ENCODE assay signal across 21 cellular contexts in genomic region chr2:220134756-220135534, GRCh38.
DNase-seq lines count a peak whose midpoint lies in the region; FAIRE-seq and TF ChIP-seq lines count a peak whose summit lies in the region.
"Had no signal": no experiment of that assay in that cellular context is flagged by ENCODE, and none has a peak within 500 bp of the region (broad histone marks: within the 10 kb centered on the region; RNA-seq: fewer than 3 reads in every experiment).

No MANE protein-coding gene starts in this region.

- H3K27ac ChIP-seq in breast epithelium (no peak overlapping the region), astrocyte (ENCODE audit: low read depth, low read length) (no peak overlapping the region), WERI-Rb-1 (no peak overlapping the region), vagina (no peak overlapping the region)
- H3K27ac ChIP-seq: SK-N-MC had no signal

- H3K4me1 Mint-ChIP-seq in MCF 10A (ENCODE audit: insufficient read depth, unreplicated experiment) (no peaks in the 10 kb centered on the region), astrocyte (ENCODE audit: low read depth, unreplicated experiment) (no peaks in the 10 kb centered on the region)
- H3K4me1 Mint-ChIP-seq: B cell; CD4-positive, CD25-positive, alpha-beta regulatory T cell had no signal

- DNase-seq in MCF 10A (ENCODE audit: unreplicated experiment) (peak; percentile 55), breast epithelium (ENCODE audit: low spot score in 2 of 2) (no peak), astrocyte (ENCODE audit: low read depth) (peak; percentile 37), fibroblast of mammary gland (ENCODE audit: low read depth) (peak; percentile 11), urothelium cell line (ENCODE audit: low spot score) (peak; percentile 34), WERI-Rb-1 (no peak), vagina (ENCODE audit: extremely low spot score in 2 of 2) (no peak)
- no peak for DNase-seq in activated CD4-positive, alpha-beta T cell treated with anti-CD3 and anti-CD28 coated beads, Interleukin-2, amount 50 U/mL, for 48 hours
- DNase-seq: 8988T; CD4-positive, CD25-positive, alpha-beta regulatory T cell; EL; MG63; NCI-H1048; NCI-H1436 treated with DMSO at 0.1 percent for 48 hours; NCI-H2081; NCI-H2171 treated with DMSO at 0.1 percent for 48 hours; SHP77 had no signal

- intact Hi-C loops in MCF 10A (cut with micrococcal nuclease): no loop called here
- intact Hi-C loops in breast epithelium (cut with DNase I; ENCODE audit: low total_unique reads): no loop called here
- intact Hi-C loops in vagina (cut with DNase I): no loop called here

- H3K9ac ChIP-seq in astrocyte (ENCODE audit: low read length): no peak overlapping the region

- no peak overlapping the region for H2AFZ ChIP-seq in astrocyte (ENCODE audit: low read depth, low read length)

- no peaks in the 10 kb centered on the region for H3K36me3 ChIP-seq in breast epithelium
- no peaks in the 10 kb centered on the region for H3K36me3 ChIP-seq in astrocyte (ENCODE audit: insufficient read depth, low read length)
- H3K36me3 ChIP-seq in WERI-Rb-1: no peaks in the 10 kb centered on the region
- no peaks in the 10 kb centered on the region for H3K36me3 ChIP-seq in vagina
- H3K36me3 ChIP-seq: MG63 had no signal

- H3K36me3 Mint-ChIP-seq in MCF 10A (ENCODE audit: insufficient read depth, unreplicated experiment) (no peaks in the 10 kb centered on the region), astrocyte (ENCODE audit: low read depth, unreplicated experiment) (no peaks in the 10 kb centered on the region)
- H3K36me3 Mint-ChIP-seq: CD4-positive, CD25-positive, alpha-beta regulatory T cell had no signal

- POLR2A ChIA-PET in MCF 10A (lab: Yijun Ruan, JAX): interaction anchor here (0.6 kb wide), 1 partner anchor 10 kb away, joined by 3 read pairs; no protein-coding TSS in a partner anchor

- H3K9me3 ChIP-seq in breast epithelium: no peaks in the 10 kb centered on the region
- H3K9me3 ChIP-seq in astrocyte (ENCODE audit: insufficient read depth, low read depth, low read length): peaks cover 3% of the 10 kb centered on the region
- no peaks in the 10 kb centered on the region for H3K9me3 ChIP-seq in WERI-Rb-1 (ENCODE audit: severe bottlenecking)
- no peaks in the 10 kb centered on the region for H3K9me3 ChIP-seq in vagina

- CTCF ChIA-PET in MCF 10A (lab: Yijun Ruan, JAX): no interaction called here

- FAIRE-seq in astrocyte (lab: Jason Lieb, UNC) (no peak), urothelium cell line (lab: Jason Lieb, UNC) (no peak)
- FAIRE-seq: GM12891, H1 had no signal

- H3K4me1 ChIP-seq in breast epithelium: no peaks in the 10 kb centered on the region
- no peaks in the 10 kb centered on the region for H3K4me1 ChIP-seq in astrocyte (ENCODE audit: insufficient read depth, low read length)
- no peaks in the 10 kb centered on the region for H3K4me1 ChIP-seq in vagina

- no peak overlapping the region for H3K4me2 ChIP-seq in astrocyte (ENCODE audit: low read length)

- H3K4me3 Mint-ChIP-seq in MCF 10A (ENCODE audit: unreplicated experiment) (no peak overlapping the region), astrocyte (ENCODE audit: unreplicated experiment) (no peak overlapping the region)
- H3K4me3 Mint-ChIP-seq: B cell; CD4-positive, CD25-positive, alpha-beta regulatory T cell had no signal

- H3K27me3 Mint-ChIP-seq in MCF 10A (ENCODE audit: insufficient read depth, unreplicated experiment): no peaks in the 10 kb centered on the region
- no peaks in the 10 kb centered on the region for H3K27me3 Mint-ChIP-seq in astrocyte (ENCODE audit: low read depth, unreplicated experiment)
- H3K27me3 Mint-ChIP-seq: B cell; CD4-positive, CD25-positive, alpha-beta regulatory T cell had no signal

- BruUV-seq in MCF 10A (replicated peaks; lab: Mats Ljungman, UMichigan): no TSS peak

- H3K4me3 ChIP-seq in breast epithelium (no peak overlapping the region), astrocyte (ENCODE audit: insufficient read depth, low read depth, low read length) (no peak overlapping the region), fibroblast of mammary gland (ENCODE audit: control insufficient read depth, low read depth, low read length) (no peak overlapping the region), WERI-Rb-1 (ENCODE audit: low read depth, low read length) (no peak overlapping the region), vagina (no peak overlapping the region)
- H3K4me3 ChIP-seq: MG63, SK-N-MC had no signal

- TF ChIP-seq CTCF in MCF 10A (IDR thresholded peaks at IDR 0.05; ENCODE audit: unreplicated experiment): no peak
- TF ChIP-seq CTCF in breast epithelium (IDR thresholded peaks at IDR 0.05): no peak
- no peak for TF ChIP-seq CTCF in astrocyte (IDR thresholded peaks at IDR 0.05; ENCODE audit: insufficient read depth, low read depth, low read length)
- TF ChIP-seq CTCF in fibroblast of mammary gland (conservative IDR thresholded peaks at IDR 0.05; ENCODE audit: control insufficient read depth, insufficient read depth, low read depth, low read length): no peak
- TF ChIP-seq CTCF in WERI-Rb-1 (IDR thresholded peaks at IDR 0.05; ENCODE audit: low read depth, low read length): no peak
- TF ChIP-seq CTCF in vagina (IDR thresholded peaks at IDR 0.05): no peak

- no peaks in the 10 kb centered on the region for H3K79me2 ChIP-seq in astrocyte (ENCODE audit: insufficient read depth, low read length)

- no peaks in the 10 kb centered on the region for H4K20me1 ChIP-seq in astrocyte (ENCODE audit: insufficient read depth, low read length)

- H3K27ac Mint-ChIP-seq in MCF 10A (ENCODE audit: low read depth, unreplicated experiment) (no peak overlapping the region), astrocyte (ENCODE audit: unreplicated experiment) (no peak overlapping the region)
- H3K27ac Mint-ChIP-seq: B cell; CD4-positive, CD25-positive, alpha-beta regulatory T cell had no signal

- H3K9me3 Mint-ChIP-seq in MCF 10A (ENCODE audit: unreplicated experiment): peaks cover 18% of the 10 kb centered on the region
- H3K9me3 Mint-ChIP-seq in astrocyte (ENCODE audit: unreplicated experiment): peaks cover 11% of the 10 kb centered on the region

- no peaks in the 10 kb centered on the region for H3K27me3 ChIP-seq in breast epithelium
- H3K27me3 ChIP-seq in astrocyte (ENCODE audit: insufficient read depth, low read length): no peaks in the 10 kb centered on the region
- no peaks in the 10 kb centered on the region for H3K27me3 ChIP-seq in WERI-Rb-1 (ENCODE audit: insufficient read depth, low read depth, severe bottlenecking)
- no peaks in the 10 kb centered on the region for H3K27me3 ChIP-seq in vagina
- H3K27me3 ChIP-seq: MG63 had no signal

- TF ChIP-seq POLR2A in breast epithelium (IDR thresholded peaks at IDR 0.05): no peak
- TF ChIP-seq POLR2A in vagina (IDR thresholded peaks at IDR 0.05): no peak

Comparison
In these comparisons a context has a peak if more than half of its experiments do, and no peak if none do; other contexts are left out.
1. DNase-seq: peak in MCF 10A (single experiment), astrocyte (single experiment), fibroblast of mammary gland (single experiment) and urothelium cell line (single experiment); none in breast epithelium (0 of 2), WERI-Rb-1 (single experiment), vagina (0 of 2) and activated CD4-positive, alpha-beta T cell treated with anti-CD3 and anti-CD28 coated beads, Interleukin-2, amount 50 U/mL, for 48 hours (0 of 2).